8 cellular contexts compared by ENCODE assay signal in genomic region chr13:60335531-60335930, GRCh38.
DNase-seq lines count a peak whose midpoint lies in the region; ATAC-seq and TF ChIP-seq lines count a peak whose summit lies in the region.

No MANE protein-coding gene starts in this region.

- CTCF ChIA-PET in OCI-LY7 (lab: Charles Lee; ENCODE audit: unreplicated experiment): no interaction called here

- TF ChIP-seq CTCF in heart right ventricle (IDR thresholded peaks at IDR 0.05): peak in 8 of 9 donors; percentile 18 to 71 (median 64)
- peak; percentile 88 for TF ChIP-seq CTCF in OCI-LY7 (conservative IDR thresholded peaks at IDR 0.05; ENCODE audit: low read length)
- peak in 1 of 2 donors; percentile 44 for TF ChIP-seq CTCF in fibroblast of lung (conservative IDR thresholded peaks at IDR 0.05 in 1 of 2, IDR thresholded peaks at IDR 0.05 in 1 of 2; ENCODE audit: low read depth in 1 of 2, low read length in 2 of 2)
- peak; percentile 71 for TF ChIP-seq CTCF in upper lobe of right lung (IDR thresholded peaks at IDR 0.05)

- H3K79me2 ChIP-seq in OCI-LY7 (ENCODE audit: insufficient read depth, low read depth, low read length) (no peaks in the 10 kb centered on the region), fibroblast of lung (ENCODE audit: control insufficient read depth, insufficient read depth, low read length) (no peaks in the 10 kb centered on the region)

- peaks cover 0 to 11% (median 0%) of the 10 kb centered on the region in 11 donors for H3K9me3 ChIP-seq in heart right ventricle
- peaks cover 6% of the 10 kb centered on the region; the same call in 1 of the 2 replicates for H3K9me3 ChIP-seq in OCI-LY7 (ENCODE audit: low read length)
- H3K9me3 ChIP-seq in fibroblast of lung (ENCODE audit: control insufficient read depth, insufficient read depth, low read depth, low read length): no peaks in the 10 kb centered on the region
- no peaks in the 10 kb centered on the region for H3K9me3 ChIP-seq in upper lobe of right lung

- no TSS peak for BruUV-seq in OCI-LY7 (replicated peaks; lab: Mats Ljungman, UMichigan)

- H3K36me3 Mint-ChIP-seq in activated naive CD4-positive, alpha-beta T cell treated with anti-CD3 and anti-CD28 coated beads, Interleukin-2, amount 50 U/mL, for 72 hours: no peaks in the 10 kb centered on the region

- H3K36me3 ChIP-seq in heart right ventricle: no peaks in the 10 kb centered on the region
- no peaks in the 10 kb centered on the region for H3K36me3 ChIP-seq in OCI-LY7 (ENCODE audit: insufficient read depth, low read length)
- H3K36me3 ChIP-seq in fibroblast of lung (ENCODE audit: control insufficient read depth, insufficient read depth, low read length): no peaks in the 10 kb centered on the region
- H3K36me3 ChIP-seq in upper lobe of right lung: no peaks in the 10 kb centered on the region

- intact Hi-C loops in heart right ventricle (cut with DNase I) (loop anchor here in 5 of 10 donors (10.0 kb wide), 4 partner anchors 89 to 941 kb away; no protein-coding TSS in a partner anchor), cardiac septum (cut with DNase I) (no loop called here), OCI-LY7 (cut with micrococcal nuclease; ENCODE audit: unreplicated experiment) (no loop called here), upper lobe of right lung (cut with DNase I) (no loop called here)

- no peaks in the 10 kb centered on the region for H3K9me2 ChIP-seq in OCI-LY7 (ENCODE audit: insufficient read depth, low read length)

- H3K4me3 ChIP-seq in heart right ventricle: no peak overlapping the region
- H3K4me3 ChIP-seq in OCI-LY7 (ENCODE audit: low read depth, low read length, poor library complexity, severe bottlenecking): no peak overlapping the region
- no peak overlapping the region for H3K4me3 ChIP-seq in fibroblast of lung (replicated peaks in 1 of 4; ENCODE audit: control extremely low read depth in 1 of 4, insufficient read depth in 1 of 4, low read depth in 3 of 4, low read length in 4 of 4)
- H3K4me3 ChIP-seq in upper lobe of right lung: no peak overlapping the region

- no peaks in the 10 kb centered on the region for H4K20me1 ChIP-seq in OCI-LY7 (ENCODE audit: insufficient read depth, low read length)
- no peaks in the 10 kb centered on the region for H4K20me1 ChIP-seq in fibroblast of lung (ENCODE audit: control insufficient read depth, extremely low read depth, insufficient read depth, low read length)

- H3K27ac ChIP-seq in heart right ventricle: no peak overlapping the region
- no peak overlapping the region for H3K27ac ChIP-seq in OCI-LY7 (ENCODE audit: low read depth, low read length, poor library complexity, severe bottlenecking)
- H3K27ac ChIP-seq in fibroblast of lung (ENCODE audit: insufficient read depth, low read length): no peak overlapping the region
- no peak overlapping the region for H3K27ac ChIP-seq in upper lobe of right lung

- H3K4me1 ChIP-seq in heart right ventricle (no peaks in the 10 kb centered on the region), OCI-LY7 (ENCODE audit: insufficient read depth, low read length, poor library complexity, severe bottlenecking) (no peaks in the 10 kb centered on the region), fibroblast of lung (ENCODE audit: control insufficient read depth, extremely low read depth, insufficient read depth, low read length) (no peaks in the 10 kb centered on the region), upper lobe of right lung (no peaks in the 10 kb centered on the region)

- no peak overlapping the region for H2AFZ ChIP-seq in OCI-LY7 (ENCODE audit: low read length)
- H2AFZ ChIP-seq in fibroblast of lung (ENCODE audit: low read length): no peak overlapping the region

- ATAC-seq in heart right ventricle (no peak), upper lobe of right lung (no peak), HG02885 (IDR thresholded peaks at IDR 0.05; ENCODE audit: poor library complexity, unreplicated experiment) (no peak)
- no peak for ATAC-seq in activated naive CD4-positive, alpha-beta T cell treated with anti-CD3 and anti-CD28 coated beads, Interleukin-2, amount 50 U/mL, for 72 hours

- no peaks in the 10 kb centered on the region for H3K9me3 Mint-ChIP-seq in activated naive CD4-positive, alpha-beta T cell treated with anti-CD3 and anti-CD28 coated beads, Interleukin-2, amount 50 U/mL, for 72 hours

- H3K27ac Mint-ChIP-seq in activated naive CD4-positive, alpha-beta T cell treated with anti-CD3 and anti-CD28 coated beads, Interleukin-2, amount 50 U/mL, for 72 hours: no peak overlapping the region

- POLR2A ChIA-PET in OCI-LY7 (lab: Charles Lee): no interaction called here

- WGBS in heart right ventricle, 2 donors: 2 to 5% methylated on average over 1 of the region's 1 CpG

- no peak overlapping the region for H3K9ac ChIP-seq in fibroblast of lung (ENCODE audit: insufficient read depth, low read length)

- no peak for DNase-seq in heart right ventricle
- DNase-seq in cardiac septum (ENCODE audit: low spot score): no peak
- peak; percentile 28 for DNase-seq in OCI-LY7 (ENCODE audit: low spot score)
- peak; percentile 20 to 34 for DNase-seq in fibroblast of lung (ENCODE audit: low read depth in 2 of 2)
- no peak for DNase-seq in upper lobe of right lung
- DNase-seq in pons (ENCODE audit: low spot score): no peak
- DNase-seq in activated naive CD4-positive, alpha-beta T cell treated with anti-CD3 and anti-CD28 coated beads, Interleukin-2, amount 50 U/mL, for 72 hours (ENCODE audit: low spot score in 2 of 2): no peak

- H3K4me2 ChIP-seq in OCI-LY7 (ENCODE audit: low read length) (no peak overlapping the region), fibroblast of lung (ENCODE audit: extremely low read depth, insufficient read depth, low read length) (no peak overlapping the region)

- peaks cover 0 to 5% (median 0%) of the 10 kb centered on the region in 7 donors for H3K27me3 ChIP-seq in heart right ventricle
- no peaks in the 10 kb centered on the region for H3K27me3 ChIP-seq in fibroblast of lung (ENCODE audit: control insufficient read depth, insufficient read depth, low read length)
- no peaks in the 10 kb centered on the region for H3K27me3 ChIP-seq in upper lobe of right lung

Comparison
In these comparisons a context has a peak if more than half of its experiments do, and no peak if none do; other contexts are left out.
1. DNase-seq: peak in OCI-LY7 (single experiment) and fibroblast of lung (2 of 2); none in heart right ventricle (0 of 2), cardiac septum (single experiment), upper lobe of right lung (single experiment), pons (single experiment) and activated naive CD4-positive, alpha-beta T cell treated with anti-CD3 and anti-CD28 coated beads, Interleukin-2, amount 50 U/mL, for 72 hours (0 of 2).